Comparison of ENCODE assay signal across 11 cellular contexts in the genomic region with DNA sequence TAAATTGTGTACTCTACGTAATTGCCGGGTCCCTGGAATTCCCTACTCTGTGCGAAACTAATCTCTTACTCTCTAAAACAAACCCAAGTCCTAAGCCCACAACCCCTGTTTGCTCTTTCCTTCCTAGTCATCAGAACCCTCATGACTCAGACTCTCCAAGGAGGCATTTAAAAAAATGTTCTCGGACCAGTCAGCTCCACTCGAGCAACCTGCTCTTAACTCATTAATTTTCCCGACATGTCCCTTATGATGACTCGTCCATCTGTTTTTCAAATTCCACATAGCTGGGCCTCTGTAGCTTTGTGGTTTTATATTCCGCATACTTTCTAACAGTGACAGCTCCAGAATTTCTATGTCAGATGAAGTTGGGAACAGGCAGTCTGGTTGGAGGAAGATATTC. TPM values are rescaled to one million over a fixed set of nuclear protein-coding genes. Genes with fewer than 3 reads are reported as not detected.
A peak's percentile ranks its signal among the peaks of the same experiment; 100 is the strongest.
DNase-seq lines count a peak whose midpoint lies in the region; ATAC-seq and TF ChIP-seq lines count a peak whose summit lies in the region.
"Had no signal": no experiment of that assay in that cellular context is flagged by ENCODE, and none has a peak within 500 bp of the region (broad histone marks: within the 10 kb centered on the region; RNA-seq: fewer than 3 reads in every experiment).

No MANE protein-coding gene starts in this region.

- DNase-seq in AG08395 (ENCODE audit: low spot score) (peak; percentile 83), HS-27A (ENCODE audit: low read depth) (peak; percentile 68), MCF 10A (ENCODE audit: unreplicated experiment) (peak; percentile 49), left lung (no peak), mucosa of descending colon (no peak), NAMALWA (ENCODE audit: low spot score) (no peak), NCI-H1105 treated with DMSO at 0.1 percent for 48 hours (lab: John Stamatoyannopoulos, UW) (no peak)
- no peak for DNase-seq in activated naive CD4-positive, alpha-beta T cell (lab: John Stamatoyannopoulos, UW)
- DNase-seq: CD8-positive, alpha-beta memory T cell; occipital lobe had no signal

- H3K4me1 Mint-ChIP-seq in MCF 10A (ENCODE audit: insufficient read depth, unreplicated experiment): peaks cover 50% of the 10 kb centered on the region
- H3K4me1 Mint-ChIP-seq: CD8-positive, alpha-beta memory T cell had no signal

- H3K27ac Mint-ChIP-seq in MCF 10A (ENCODE audit: low read depth, unreplicated experiment): peak overlapping the region; percentile 73

- H3K36me3 ChIP-seq in left lung: no peaks in the 10 kb centered on the region
- H3K36me3 ChIP-seq in mucosa of descending colon (ENCODE audit: low read depth): no peaks in the 10 kb centered on the region
- H3K36me3 ChIP-seq: ascending aorta had no signal

- no peaks in the 10 kb centered on the region for H3K36me3 Mint-ChIP-seq in MCF 10A (ENCODE audit: insufficient read depth, unreplicated experiment)

- no peak for TF ChIP-seq CTCF in MCF 10A (IDR thresholded peaks at IDR 0.05; ENCODE audit: unreplicated experiment)
- TF ChIP-seq CTCF in left lung (IDR thresholded peaks at IDR 0.05): no peak
- no peak for TF ChIP-seq CTCF in mucosa of descending colon (IDR thresholded peaks at IDR 0.05)

- intact Hi-C loops in MCF 10A (cut with micrococcal nuclease): no loop called here
- intact Hi-C loops in left lung (cut with DNase I): no loop called here
- intact Hi-C loops in mucosa of descending colon (cut with DNase I, micrococcal nuclease): no loop called here

- peak overlapping the region; percentile 6 to 42 for H3K27ac ChIP-seq in left lung
- H3K27ac ChIP-seq: ascending aorta had no signal

- peaks cover 8% of the 10 kb centered on the region for H3K9me3 Mint-ChIP-seq in MCF 10A (ENCODE audit: unreplicated experiment)
- H3K9me3 Mint-ChIP-seq: CD8-positive, alpha-beta memory T cell had no signal

- CTCF ChIA-PET in MCF 10A (lab: Yijun Ruan, JAX): interaction anchor here (0.6 to 1.6 kb wide), 2 partner anchors 82 to 92 kb away, joined by 4 read pairs; no protein-coding TSS in a partner anchor

- H3K9me3 ChIP-seq in left lung (no peaks in the 10 kb centered on the region), mucosa of descending colon (no peaks in the 10 kb centered on the region)
- H3K9me3 ChIP-seq: ascending aorta had no signal

- H3K4me1 ChIP-seq in left lung: peaks cover 0 to 8% of the 10 kb centered on the region in 2 donors
- H3K4me1 ChIP-seq in mucosa of descending colon (ENCODE audit: low read depth): no peaks in the 10 kb centered on the region
- H3K4me1 ChIP-seq: ascending aorta had no signal

- BruUV-seq in MCF 10A (replicated peaks; lab: Mats Ljungman, UMichigan): no TSS peak

- H3K27me3 Mint-ChIP-seq in MCF 10A (ENCODE audit: insufficient read depth, unreplicated experiment): no peaks in the 10 kb centered on the region

- no peak overlapping the region for H3K4me3 ChIP-seq in left lung
- H3K4me3 ChIP-seq in mucosa of descending colon: no peak overlapping the region
- H3K4me3 ChIP-seq: ascending aorta had no signal

- ATAC-seq in left lung: peak; percentile 79
- no peak for ATAC-seq in mucosa of descending colon

- H3K27me3 ChIP-seq in left lung: no peaks in the 10 kb centered on the region
- H3K27me3 ChIP-seq: ascending aorta had no signal

- POLR2A ChIA-PET in MCF 10A (lab: Yijun Ruan, JAX): interaction anchor here (0.6 to 1.2 kb wide), 8 partner anchors 8 to 81 kb away, joined by 3 to 7 read pairs (median 4); no protein-coding TSS in a partner anchor

- H3K4me3 Mint-ChIP-seq in MCF 10A (ENCODE audit: unreplicated experiment): no peak overlapping the region
- H3K4me3 Mint-ChIP-seq: CD8-positive, alpha-beta memory T cell had no signal

RNA-seq across cellular contexts. Expression of a gene that starts 2.6 kb away (rescaled TPM):
- total RNA-seq in MCF 10A (2022): not detected in 2 replicates
- total RNA-seq in left lung: under 1 TPM in 1 of 2 donors, not detected in 1; 0.20 TPM
- total RNA-seq in mucosa of descending colon: not detected
- total RNA-seq: ascending aorta; CD8-positive, alpha-beta memory T cell; occipital lobe had no signal

RNA-seq across cellular contexts. Expression of a gene that starts 24.2 kb away (rescaled TPM):
- total RNA-seq in MCF 10A (2022) (not detected in 2 replicates), left lung (1 to 10 TPM; 8.5 to 9.5 TPM), mucosa of descending colon (under 1 TPM in 1 of 3 donors, not detected in 2; 0.12 TPM)
- total RNA-seq: ascending aorta; CD8-positive, alpha-beta memory T cell; occipital lobe had no signal

Comparison
In these comparisons a context has a peak if more than half of its experiments do, and no peak if none do; other contexts are left out.
1. DNase-seq: peak in AG08395 (single experiment), HS-27A (single experiment) and MCF 10A (single experiment); none in left lung (0 of 2), mucosa of descending colon (0 of 3), NAMALWA (single experiment), activated naive CD4-positive, alpha-beta T cell (0 of 4) and NCI-H1105 treated with DMSO at 0.1 percent for 48 hours (single experiment).